Comparison of ENCODE assay signal across 9 cellular contexts in the genomic region with DNA sequence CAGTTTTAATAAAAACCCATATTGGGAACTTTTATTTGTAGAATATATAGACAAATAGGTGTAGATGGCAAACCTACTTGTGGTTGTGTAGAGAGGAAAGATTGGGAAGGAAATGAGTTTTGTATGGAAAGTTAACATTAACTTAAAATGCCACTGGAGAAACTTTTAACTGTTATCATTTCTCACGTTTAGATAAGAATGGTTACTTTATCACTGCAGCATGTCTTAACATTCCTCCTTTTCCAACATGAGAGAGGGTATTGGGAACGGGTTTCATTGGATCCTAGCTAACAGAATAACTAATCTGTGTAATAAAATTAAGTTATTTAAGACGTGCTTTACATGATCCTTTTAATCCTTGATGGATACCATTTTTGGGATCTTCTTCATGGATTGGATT. TPM values are rescaled to one million over a fixed set of nuclear protein-coding genes. Genes with fewer than 3 reads are reported as not detected.
A peak's percentile ranks its signal among the peaks of the same experiment; 100 is the strongest.
DNase-seq lines count a peak whose midpoint lies in the region; ATAC-seq and TF ChIP-seq lines count a peak whose summit lies in the region.
"Had no signal": no experiment of that assay in that cellular context is flagged by ENCODE, and none has a peak within 500 bp of the region (broad histone marks: within the 10 kb centered on the region; RNA-seq: fewer than 3 reads in every experiment).

No MANE protein-coding gene starts in this region.

- intact Hi-C loops in activated CD4-positive, alpha-beta T cell treated with anti-CD3 and anti-CD28 coated beads for 36 hours (cut with DNase I, micrococcal nuclease) = loop anchor here (2.0 to 10.0 kb wide), 7 partner anchors 321 to 1313 kb away; a partner anchor contains a TSS
- intact Hi-C loops in activated CD8-positive, alpha-beta T cell treated with anti-CD3 and anti-CD28 coated beads for 36 hours (cut with micrococcal nuclease) = no loop called here
- intact Hi-C loops in stomach (cut with DNase I; ENCODE audit: low total_unique reads) = no loop called here

- no peak for TF ChIP-seq CTCF in activated CD8-positive, alpha-beta T cell treated with anti-CD3 and anti-CD28 coated beads for 36 hours (IDR thresholded peaks at IDR 0.05)
- TF ChIP-seq CTCF in stomach (IDR thresholded peaks at IDR 0.05) = no peak

- CTCF ChIA-PET in activated CD4-positive, alpha-beta T cell treated with anti-CD3 and anti-CD28 coated beads for 36 hours (lab: Charles Lee) = interaction anchor here (1.2 kb wide), 1 partner anchor 12 kb away, joined by 3 read pairs; no protein-coding TSS in a partner anchor
- CTCF ChIA-PET in activated CD8-positive, alpha-beta T cell treated with anti-CD3 and anti-CD28 coated beads for 36 hours (lab: Charles Lee) = interaction anchor here (0.8 kb wide), 1 partner anchor 12 kb away, joined by 3 read pairs; no protein-coding TSS in a partner anchor

- H3K4me1 ChIP-seq in stomach = peaks cover 29 to 68% (median 47%) of the 10 kb centered on the region in 4 donors

- H3K36me3 ChIP-seq in stomach = peaks cover 0 to 21% (median 9%) of the 10 kb centered on the region in 4 donors

- POLR2A ChIA-PET in activated CD4-positive, alpha-beta T cell treated with anti-CD3 and anti-CD28 coated beads for 36 hours (lab: Charles Lee) = interaction anchor here (0.7 kb wide), 1 partner anchor 225 kb away, joined by 3 read pairs; no protein-coding TSS in a partner anchor
- POLR2A ChIA-PET in activated CD8-positive, alpha-beta T cell treated with anti-CD3 and anti-CD28 coated beads for 36 hours (lab: Charles Lee) = interaction anchor here (0.7 kb wide), 1 partner anchor 9 kb away, joined by 3 read pairs; no protein-coding TSS in a partner anchor

- DNase-seq in activated CD4-positive, alpha-beta T cell treated with anti-CD3 and anti-CD28 coated beads for 36 hours = no peak
- DNase-seq in activated CD4-positive, alpha-beta T cell treated with anti-CD3 and anti-CD28 coated beads, Interleukin-2, amount 50 U/mL, for 1 hour = no peak
- DNase-seq in activated CD8-positive, alpha-beta T cell treated with anti-CD3 and anti-CD28 coated beads for 36 hours = no peak
- DNase-seq in stomach (no peak), SW 1271 (lab: John Stamatoyannopoulos, UW) (no peak)
- DNase-seq: C1 segment of cervical spinal cord had no signal

- H3K27me3 Mint-ChIP-seq in activated CD4-positive, alpha-beta T cell treated with anti-CD3 and anti-CD28 coated beads for 36 hours = no peaks in the 10 kb centered on the region
- no peaks in the 10 kb centered on the region for H3K27me3 Mint-ChIP-seq in activated CD8-positive, alpha-beta T cell treated with anti-CD3 and anti-CD28 coated beads for 36 hours

- peak overlapping the region in 1 of 5 donors; percentile 100 for H3K27ac ChIP-seq in stomach

- peak overlapping the region; percentile 99 for H3K4me3 Mint-ChIP-seq in activated CD4-positive, alpha-beta T cell treated with anti-CD3 and anti-CD28 coated beads for 36 hours
- peak overlapping the region; percentile 92 for H3K4me3 Mint-ChIP-seq in activated CD8-positive, alpha-beta T cell treated with anti-CD3 and anti-CD28 coated beads for 36 hours

- H3K27me3 ChIP-seq in stomach = no peaks in the 10 kb centered on the region

- H3K9me3 Mint-ChIP-seq in activated CD4-positive, alpha-beta T cell treated with anti-CD3 and anti-CD28 coated beads for 36 hours (ENCODE audit: low read depth) = no peaks in the 10 kb centered on the region
- H3K9me3 Mint-ChIP-seq in activated CD8-positive, alpha-beta T cell treated with anti-CD3 and anti-CD28 coated beads for 36 hours = no peaks in the 10 kb centered on the region

- H3K9me3 ChIP-seq in stomach = no peaks in the 10 kb centered on the region

- peaks cover 43% of the 10 kb centered on the region for H3K4me1 Mint-ChIP-seq in activated CD4-positive, alpha-beta T cell treated with anti-CD3 and anti-CD28 coated beads for 36 hours
- peaks cover 46% of the 10 kb centered on the region for H3K4me1 Mint-ChIP-seq in activated CD8-positive, alpha-beta T cell treated with anti-CD3 and anti-CD28 coated beads for 36 hours (ENCODE audit: low read depth)

- H3K4me3 ChIP-seq in iPS-11a (ENCODE audit: low read depth, low read length) = peak overlapping the region; percentile 97
- peak overlapping the region; percentile 71 to 98 (median 83) for H3K4me3 ChIP-seq in stomach

- TF ChIP-seq POLR2A in stomach (IDR thresholded peaks at IDR 0.05) = no peak

- no peak for ATAC-seq in activated CD4-positive, alpha-beta T cell treated with anti-CD3 and anti-CD28 coated beads for 36 hours
- no peak for ATAC-seq in activated CD8-positive, alpha-beta T cell treated with anti-CD3 and anti-CD28 coated beads for 36 hours
- ATAC-seq in GM19455 (IDR thresholded peaks at IDR 0.05; ENCODE audit: unreplicated experiment) (no peak), HG03139 (IDR thresholded peaks at IDR 0.05; ENCODE audit: unreplicated experiment) (no peak)

- peak overlapping the region; percentile 98 for H3K27ac Mint-ChIP-seq in activated CD4-positive, alpha-beta T cell treated with anti-CD3 and anti-CD28 coated beads for 36 hours
- H3K27ac Mint-ChIP-seq in activated CD8-positive, alpha-beta T cell treated with anti-CD3 and anti-CD28 coated beads for 36 hours = peak overlapping the region; percentile 98

- H3K36me3 Mint-ChIP-seq in activated CD4-positive, alpha-beta T cell treated with anti-CD3 and anti-CD28 coated beads for 36 hours (ENCODE audit: low read depth) = peaks cover 44% of the 10 kb centered on the region
- H3K36me3 Mint-ChIP-seq in activated CD8-positive, alpha-beta T cell treated with anti-CD3 and anti-CD28 coated beads for 36 hours (ENCODE audit: low read depth) = peaks cover 51% of the 10 kb centered on the region

- TF ChIP-seq EP300 in stomach (IDR thresholded peaks at IDR 0.05) = no peak

- 8 to 13% (median 12%) methylated on average over 3 of the region's 3 CpGs for WGBS in stomach, 5 donors

RNA-seq across cellular contexts. Expression of a gene that starts 1.8 kb away (rescaled TPM):
- total RNA-seq in activated CD4-positive, alpha-beta T cell treated with anti-CD3 and anti-CD28 coated beads for 36 hours = 100 to 1,000 TPM; 124 to 126 TPM
- total RNA-seq in activated CD8-positive, alpha-beta T cell treated with anti-CD3 and anti-CD28 coated beads for 36 hours = 100 to 1,000 TPM; 133 to 140 TPM
- total RNA-seq in stomach = 100 to 1,000 TPM in 2 of 5 donors, 10 to 100 TPM in 3; 42.4 to 133 (median 93.7) TPM
- 10 to 100 TPM; 20.5 to 40.2 (median 31.8) TPM for polyA plus RNA-seq in stomach

RNA-seq across cellular contexts. Expression of a gene that starts 20.4 kb away (rescaled TPM):
- total RNA-seq in activated CD4-positive, alpha-beta T cell treated with anti-CD3 and anti-CD28 coated beads for 36 hours = 1 to 10 TPM; 1.7 to 7.8 TPM
- 10 to 100 TPM in 1 of 2 experiments, 1 to 10 TPM in 1; 9.9 to 12.6 TPM for total RNA-seq in activated CD8-positive, alpha-beta T cell treated with anti-CD3 and anti-CD28 coated beads for 36 hours
- 10 to 100 TPM in 3 of 5 donors, 1 to 10 TPM in 1, not detected in 1; 6.2 to 13.6 (median 11.0) TPM for total RNA-seq in stomach
- 10 to 100 TPM; 21.5 to 42.6 (median 23.5) TPM for polyA plus RNA-seq in stomach

Comparison
In these comparisons a context has a peak if more than half of its experiments do, and no peak if none do; other contexts are left out.
1. intact Hi-C loops: an anchor here in activated CD4-positive, alpha-beta T cell treated with anti-CD3 and anti-CD28 coated beads for 36 hours (2.0 to 10.0 kb wide); none called in activated CD8-positive, alpha-beta T cell treated with anti-CD3 and anti-CD28 coated beads for 36 hours and stomach.